ENCODE assay signal across 8 cellular contexts in genomic region chrX:15242899-15243555, GRCh38. TPM values are rescaled to one million over a fixed set of nuclear protein-coding genes. Genes with fewer than 3 reads are reported as not detected.
A peak's percentile ranks its signal among the peaks of the same experiment; 100 is the strongest.
DNase-seq lines count a peak whose midpoint lies in the region; ATAC-seq and TF ChIP-seq lines count a peak whose summit lies in the region.

No MANE protein-coding gene starts in this region.

- no peaks in the 10 kb centered on the region for H3K36me3 ChIP-seq in PC-9 (ENCODE audit: low read depth)
- no peaks in the 10 kb centered on the region for H3K36me3 ChIP-seq in sigmoid colon

- POLR2A ChIA-PET in PC-9 (lab: Charles Lee; ENCODE audit: unreplicated experiment), result no interaction called here

- H3K9me2 ChIP-seq in PC-9 (ENCODE audit: insufficient read depth), result no peaks in the 10 kb centered on the region

- H3K4me2 ChIP-seq in PC-9, result no peak overlapping the region

- no peak for TF ChIP-seq POLR2A in sigmoid colon (IDR thresholded peaks at IDR 0.05)

- CTCF ChIA-PET in PC-9 (lab: Charles Lee), result interaction anchor here (1.4 kb wide), 1 partner anchor 1202 kb away, joined by 3 read pairs; no protein-coding TSS in a partner anchor

- H2AFZ ChIP-seq in PC-9, result no peak overlapping the region

- TF ChIP-seq CTCF in PC-9 (conservative IDR thresholded peaks at IDR 0.05) (peak; percentile 68), astrocyte of the cerebellum (IDR thresholded peaks at IDR 0.05; ENCODE audit: low read depth, low read length, missing control alignments) (peak; percentile 53), sigmoid colon (IDR thresholded peaks at IDR 0.05) (peak in 2 of 4 experiments; percentile 15 to 18)

- intact Hi-C loops in PC-9 (cut with micrococcal nuclease; ENCODE audit: unreplicated experiment) (loop anchor here (2.0 to 10.0 kb wide), 2 partner anchors 98 to 1204 kb away; no protein-coding TSS in a partner anchor), sigmoid colon (cut with DNase I) (loop anchor here (5.0 kb wide), 1 partner anchor 1206 kb away; no protein-coding TSS in a partner anchor)

- H3K9me3 ChIP-seq in PC-9 (ENCODE audit: insufficient read depth, low read depth) (no peaks in the 10 kb centered on the region), sigmoid colon (no peaks in the 10 kb centered on the region)

- TF ChIP-seq EP300 in sigmoid colon (IDR thresholded peaks at IDR 0.05), result no peak

- H4K20me1 ChIP-seq in PC-9 (ENCODE audit: insufficient read depth), result no peaks in the 10 kb centered on the region

- H3K27ac ChIP-seq in PC-9 (no peak overlapping the region), sigmoid colon (no peak overlapping the region)

- H3K27me3 ChIP-seq in PC-9 (ENCODE audit: insufficient read depth, low read depth) (no peaks in the 10 kb centered on the region), sigmoid colon (no peaks in the 10 kb centered on the region)

- H3K4me1 ChIP-seq in PC-9 (replicated peaks; ENCODE audit: insufficient read depth) (no peaks in the 10 kb centered on the region), sigmoid colon (no peaks in the 10 kb centered on the region)

- H3K4me3 ChIP-seq in PC-9 (no peak overlapping the region), astrocyte of the cerebellum (ENCODE audit: low read depth, low read length) (no peak overlapping the region), sigmoid colon (no peak overlapping the region)

- WGBS in sigmoid colon, 2 donors, result 3 to 22% methylated on average over 5 of the region's 5 CpGs

- no peaks in the 10 kb centered on the region for H3F3A ChIP-seq in PC-9 (ENCODE audit: insufficient read depth, low read depth)

- in situ Hi-C loops in G401 (cut with HindIII; ENCODE audit: low sequenced_read_pairs), result no loop called here
- in situ Hi-C loops in astrocyte of the cerebellum (cut with HindIII; ENCODE audit: low sequenced_read_pairs), result no loop called here

- H3K79me2 ChIP-seq in PC-9 (ENCODE audit: low read depth), result no peaks in the 10 kb centered on the region

- no TSS peak for BruUV-seq in PC-9 (replicated peaks; lab: Mats Ljungman, UMichigan)

- ATAC-seq in GM19452 (IDR thresholded peaks at IDR 0.05; ENCODE audit: unreplicated experiment), result no peak

- DNase-seq in G401 (ENCODE audit: low spot score), result peak; percentile 77
- peak; percentile 13 for DNase-seq in HT1080 (ENCODE audit: low read depth)
- peak; percentile 9 to 40 for DNase-seq in PC-9
- DNase-seq in astrocyte of the cerebellum (ENCODE audit: low read depth), result peak; percentile 42
- DNase-seq in iris pigment epithelial cell (ENCODE audit: low read depth), result peak; percentile 63
- DNase-seq in stimulated activated CD4-positive, alpha-beta T cell treated with anti-CD3 and anti-CD28 coated beads, Interleukin-4, amount 100 ng/mL, for 24 hours, result peak; percentile 50
- no peak for DNase-seq in sigmoid colon

RNA-seq across cellular contexts. Expression of gene ASB9, which starts 26.9 kb away (rescaled TPM):
- total RNA-seq in G401 (2014; rRNA removed; shearing (Covaris generic)), result 1.9 TPM in 1 of 2 replicates, not detected in the other
- total RNA-seq in HT1080 (2014; rRNA removed; shearing (Covaris generic)), result 12.2 and 18.1 TPM in 2 replicates
- polyA plus RNA-seq in HT1080 (2015; cell fraction: cytosol; rRNA removed), result 2.6 and 2.8 TPM in 2 replicates
- 2.3 and 3.0 TPM in 2 replicates for polyA plus RNA-seq in HT1080 (2015; cell fraction: nucleus; rRNA removed)
- 5.7 and 5.8 TPM in 2 replicates for total RNA-seq in PC-9 (2021)
- total RNA-seq in sigmoid colon, result 1 to 10 TPM; 1.1 to 3.0 (median 2.5) TPM
- polyA plus RNA-seq in sigmoid colon, result 1 to 10 TPM; 1.2 to 3.7 (median 3.7) TPM
